Comparison of ENCODE assay signal across 8 cellular contexts in genomic region chr12:56358836-56359532, GRCh38. TPM values are rescaled to one million over a fixed set of nuclear protein-coding genes. Genes with fewer than 3 reads are reported as not detected.
DNase-seq lines count a peak whose midpoint lies in the region; ATAC-seq, FAIRE-seq and TF ChIP-seq lines count a peak whose summit lies in the region.

No MANE protein-coding gene starts in this region.

- ATAC-seq in lung (ENCODE audit: insufficient read depth, low FRiP score): no peak

- 2 to 3% methylated on average over 1 of the region's 1 CpG for WGBS in lung, 2 donors
- WGBS in tibial nerve, 2 donors: 0% methylated on average over 1 of the region's 1 CpG

- peak; percentile 65 to 81 for TF ChIP-seq EP300 in tibial nerve (IDR thresholded peaks at IDR 0.05)

- H3K9me3 ChIP-seq in lung (ENCODE audit: control insufficient read depth in 2 of 2, insufficient read depth in 1 of 2, low read length in 1 of 2) (no peaks in the 10 kb centered on the region), tibial nerve (no peaks in the 10 kb centered on the region)

- no peaks in the 10 kb centered on the region for H3K27me3 ChIP-seq in lung (ENCODE audit: control insufficient read depth, insufficient read depth)
- no peaks in the 10 kb centered on the region for H3K27me3 ChIP-seq in tibial nerve

- FAIRE-seq in H54 (lab: Jason Lieb, UNC): no peak
- FAIRE-seq in D721Med (lab: Jason Lieb, UNC): no peak

- peak overlapping the region; percentile 77 for H3K27ac ChIP-seq in caudate nucleus (ENCODE audit: low read depth, low read length)
- H3K27ac ChIP-seq in lung (ENCODE audit: low read depth in 1 of 2, low read length in 1 of 2): peak overlapping the region; percentile 10 to 74
- H3K27ac ChIP-seq in tibial nerve: peak overlapping the region; percentile 84 to 95 (median 88)

- H3K4me1 ChIP-seq in lung (ENCODE audit: control insufficient read depth in 2 of 2, insufficient read depth in 2 of 2, low read length in 2 of 2) (peaks cover 2 to 4% of the 10 kb centered on the region in 2 donors), tibial nerve (peaks cover 0 to 29% (median 21%) of the 10 kb centered on the region in 4 donors)

- TF ChIP-seq CTCF in lung (IDR thresholded peaks at IDR 0.05; ENCODE audit: control extremely low read depth, extremely low read depth) (no peak), tibial nerve (IDR thresholded peaks at IDR 0.05) (no peak), D721Med (IDR thresholded peaks at IDR 0.05; ENCODE audit: insufficient read depth, missing control alignments) (no peak)

- H3K4me3 ChIP-seq in lung: peak overlapping the region; percentile 23
- peak overlapping the region; percentile 67 to 78 (median 72) for H3K4me3 ChIP-seq in tibial nerve

- peaks cover 9 to 23% of the 10 kb centered on the region in 2 donors for H3K36me3 ChIP-seq in lung (ENCODE audit: control insufficient read depth in 2 of 2, insufficient read depth in 2 of 2, low read length in 2 of 2)
- H3K36me3 ChIP-seq in tibial nerve: peaks cover 7 to 27% (median 19%) of the 10 kb centered on the region in 3 donors

- TF ChIP-seq POLR2A in tibial nerve (IDR thresholded peaks at IDR 0.05) (peak; percentile 4 to 46), H54 (IDR thresholded peaks at IDR 0.05; ENCODE audit: low read depth, low read length) (no peak)

- DNase-seq in ELR (ENCODE audit: low read depth) (peak; percentile 81), NOMO-1 treated with DMSO at 0.1 percent for 48 hours (lab: John Stamatoyannopoulos, UW; ENCODE audit: unreplicated experiment) (peak; percentile 52), caudate nucleus (lab: John Stamatoyannopoulos, UW) (peak in 43 of 61 donors; percentile 2 to 77 (median 19)), lung (ENCODE audit: low spot score) (no peak), tibial nerve (ENCODE audit: low spot score in 2 of 2) (peak in 1 of 2 donors; percentile 40), H54 (ENCODE audit: insufficient read length, low spot score) (no peak), D721Med (ENCODE audit: insufficient read length, low spot score) (no peak)
- no peak for DNase-seq in stimulated activated CD4-positive, alpha-beta T cell treated with anti-CD3 and anti-CD28 coated beads, Interleukin-1b, Interleukin-23, amount 100 ng/mL, for 48 hours

RNA-seq across cellular contexts. Expression of gene STAT2, which starts 0.9 kb away (rescaled TPM):
- total RNA-seq in lung (100 to 1,000 TPM; 139 to 218 TPM), tibial nerve (100 to 1,000 TPM; 163 to 296 (median 239) TPM)
- polyA plus RNA-seq in lung: 10 to 100 TPM; 64.8 to 67.2 TPM

RNA-seq across cellular contexts. Expression of gene APOF, which starts 3.7 kb away (rescaled TPM):
- under 1 TPM in 1 of 2 donors, not detected in 1; 0.12 TPM for total RNA-seq in lung
- polyA plus RNA-seq in lung: not detected
- total RNA-seq in tibial nerve: not detected

RNA-seq across cellular contexts. Expression of gene IL23A, which starts 20.3 kb away (rescaled TPM):
- total RNA-seq in lung (under 1 TPM; 0.34 to 0.77 TPM), tibial nerve (not detected)
- polyA plus RNA-seq in lung: 1 to 10 TPM in 1 of 2 donors, under 1 TPM in 1; 0.43 to 4.0 TPM

RNA-seq across cellular contexts. Expression of gene PAN2, which starts 25.2 kb away (rescaled TPM):
- total RNA-seq in lung (10 to 100 TPM; 61.4 to 68.2 TPM), tibial nerve (10 to 100 TPM; 50.1 to 69.8 (median 63.5) TPM)
- polyA plus RNA-seq in lung: 10 to 100 TPM; 22.4 to 43.0 TPM

RNA-seq across cellular contexts. Expression of gene CNPY2, which starts 43.2 kb away (rescaled TPM):
- total RNA-seq in lung (100 to 1,000 TPM in 1 of 2 donors, 10 to 100 TPM in 1; 38.8 to 125 TPM), tibial nerve (100 to 1,000 TPM in 2 of 4 donors, 10 to 100 TPM in 2; 94.9 to 141 (median 109) TPM)
- 100 to 1,000 TPM; 128 to 153 TPM for polyA plus RNA-seq in lung

Comparison
In these comparisons a context has a peak if more than half of its experiments do, and no peak if none do; other contexts are left out.
1. DNase-seq: peak in ELR (single experiment), NOMO-1 treated with DMSO at 0.1 percent for 48 hours (single experiment) and caudate nucleus (43 of 61); none in lung (single experiment), H54 (single experiment), stimulated activated CD4-positive, alpha-beta T cell treated with anti-CD3 and anti-CD28 coated beads, Interleukin-1b, Interleukin-23, amount 100 ng/mL, for 48 hours (single experiment) and D721Med (single experiment).
2. Peak in every context shown above with its lines, with median percentiles within 50 percentile points of each other: H3K27ac ChIP-seq.